In genomic region chr5:16700081-16700480, GRCh38 we compare ENCODE assay signal across 1 cellular context.
TF ChIP-seq lines count a peak whose summit lies in the region.

No MANE protein-coding gene starts in this region.

TF ChIP-seq in GM23338, 12 proteins besides CTCF, POLR2A, EP300 and RAD21 (continued from another document):
- TF ChIP-seq REST (IDR thresholded peaks at IDR 0.05; ENCODE audit: unreplicated experiment), result no peak
- TF ChIP-seq ZNF331 (CRISPR knock-in tag; IDR thresholded peaks at IDR 0.05; ENCODE audit: low read depth), result no peak
- TF ChIP-seq JUNB (IDR thresholded peaks at IDR 0.05; ENCODE audit: unreplicated experiment), result no peak
- no peak for TF ChIP-seq POLR2AphosphoS5 (IDR thresholded peaks at IDR 0.05; ENCODE audit: low read depth)
